ENCODE assay signal across 12 cellular contexts in the genomic region with DNA sequence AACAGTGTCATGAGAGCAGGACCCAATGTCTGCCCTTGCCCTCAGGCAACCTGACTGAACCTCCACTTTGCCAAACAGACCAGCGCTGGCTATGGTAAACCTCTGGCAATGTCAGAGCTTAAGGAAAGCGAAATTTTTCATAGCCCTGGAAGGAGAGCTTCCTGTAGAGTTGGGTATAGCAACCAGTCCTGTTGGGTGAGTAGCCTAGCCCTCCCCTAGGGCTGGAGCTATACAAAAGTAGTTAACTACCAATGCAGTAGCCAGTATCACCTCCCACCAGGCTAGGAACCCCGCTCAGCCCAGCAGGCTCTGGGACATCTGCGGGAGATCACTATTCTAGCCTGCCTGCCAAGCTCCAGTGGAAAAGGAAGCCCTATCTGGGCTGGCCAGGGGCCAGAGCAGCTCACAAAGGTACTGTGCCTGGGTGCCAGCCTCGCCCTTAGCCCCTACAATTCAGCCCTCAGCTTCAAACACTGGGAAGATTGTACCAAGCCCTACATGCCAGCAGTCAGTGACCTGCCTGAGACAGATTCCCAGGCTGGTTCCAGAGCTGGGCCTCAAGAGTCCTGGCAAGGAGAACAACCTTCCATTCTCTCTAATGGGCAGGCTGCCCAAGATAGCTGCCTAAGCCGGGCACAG. TPM values are rescaled to one million over a fixed set of nuclear protein-coding genes. Genes with fewer than 3 reads are reported as not detected.
DNase-seq lines count a peak whose midpoint lies in the region; ATAC-seq, FAIRE-seq and TF ChIP-seq lines count a peak whose summit lies in the region.
"Had no signal": no experiment of that assay in that cellular context is flagged by ENCODE, and none has a peak within 500 bp of the region (broad histone marks: within the 10 kb centered on the region; RNA-seq: fewer than 3 reads in every experiment).

No MANE protein-coding gene starts in this region.

- peaks cover 13% of the 10 kb centered on the region for H3K4me1 ChIP-seq in HepG2 (ENCODE audit: insufficient read depth, low read length)
- no peaks in the 10 kb centered on the region for H3K4me1 ChIP-seq in right lobe of liver
- H3K4me1 ChIP-seq in mucosa of rectum (ENCODE audit: control insufficient read depth in 2 of 2, insufficient read depth in 2 of 2, low read length in 2 of 2), result peaks cover 16 to 42% of the 10 kb centered on the region in 2 donors

- no peak for TF ChIP-seq RAD21 in HepG2 (CRISPR knock-in tag; IDR thresholded peaks at IDR 0.05)

- no peak overlapping the region for H2AFZ ChIP-seq in HepG2 (ENCODE audit: low read length)

- H3K4me3 ChIP-seq in HepG2 (replicated peaks in 1 of 3; ENCODE audit: insufficient read depth in 1 of 3, low read depth in 2 of 3, low read length in 3 of 3) (no peak overlapping the region), right lobe of liver (no peak overlapping the region), mucosa of rectum (ENCODE audit: low read length in 2 of 2) (no peak overlapping the region)
- H3K4me3 ChIP-seq: ovary, SJSA1 had no signal

- CTCF ChIA-PET in HepG2 (lab: Yijun Ruan, JAX; ENCODE audit: low intra/inter-chr PET ratio, low total read pairs), result no interaction called here

- peaks cover 0 to 23% of the 10 kb centered on the region in 2 experiments; a peak in 3 of 5 replicates for H3K27me3 ChIP-seq in HepG2 (ENCODE audit: control insufficient read depth in 1 of 2, insufficient read depth in 2 of 2, low read length in 2 of 2)
- H3K27me3 ChIP-seq in right lobe of liver, result no peaks in the 10 kb centered on the region
- no peaks in the 10 kb centered on the region for H3K27me3 ChIP-seq in mucosa of rectum (ENCODE audit: control insufficient read depth in 2 of 2, insufficient read depth in 2 of 2, low read length in 2 of 2)
- H3K27me3 ChIP-seq: ovary had no signal

- no peaks in the 10 kb centered on the region for H4K20me1 ChIP-seq in HepG2 (ENCODE audit: insufficient read depth, low read length)

- no peaks in the 10 kb centered on the region for H3K36me3 ChIP-seq in HepG2 (replicated peaks in 1 of 2; ENCODE audit: control insufficient read depth in 1 of 2, insufficient read depth in 2 of 2, low read length in 2 of 2)
- no peaks in the 10 kb centered on the region for H3K36me3 ChIP-seq in right lobe of liver
- no peaks in the 10 kb centered on the region for H3K36me3 ChIP-seq in mucosa of rectum (ENCODE audit: control insufficient read depth in 2 of 2, insufficient read depth in 2 of 2, low read length in 2 of 2)
- H3K36me3 ChIP-seq: ovary, SJSA1 had no signal

- intact Hi-C loops in HepG2 (cut with micrococcal nuclease; ENCODE audit: unreplicated experiment) (no loop called here), right lobe of liver (cut with DNase I) (no loop called here)

- BruUV-seq in HepG2 (replicated peaks; lab: Mats Ljungman, UMichigan), result no TSS peak

- DNase-seq in HepG2 (ENCODE audit: low spot score) (no peak), right lobe of liver (no peak), epithelial cell of prostate (ENCODE audit: low read depth, low spot score) (no peak)

- H3K79me2 ChIP-seq in HepG2 (ENCODE audit: insufficient read depth, low read length), result no peaks in the 10 kb centered on the region

- no peak overlapping the region for H3K9ac ChIP-seq in HepG2 (ENCODE audit: insufficient read depth, low read depth, low read length)
- H3K9ac ChIP-seq in mucosa of rectum (ENCODE audit: low read depth in 1 of 2, low read length in 2 of 2), result no peak overlapping the region

- TF ChIP-seq CTCF in HepG2 (CRISPR knock-in tag; IDR thresholded peaks at IDR 0.05) (no peak), right lobe of liver (IDR thresholded peaks at IDR 0.05) (no peak)

- POLR2A ChIA-PET in HepG2 (lab: Yijun Ruan, JAX), result interaction anchor here (1.2 kb wide), 1 partner anchor 8 kb away, joined by 4 read pairs; the partner anchor contains the start of genes DNTTIP1 and WFDC3

- TF ChIP-seq EP300 in HepG2 (IDR thresholded peaks at IDR 0.05; ENCODE audit: low read depth in 2 of 2, low read length in 2 of 2), result no peak
- no peak for TF ChIP-seq EP300 in HepG2 (CRISPR knock-in tag; IDR thresholded peaks at IDR 0.05; ENCODE audit: borderline replicate concordance)

- 11% methylated on average over 6 of the region's 6 CpGs for WGBS in HepG2 (ENCODE audit: low lambda C conversion rate)
- 80% methylated on average over 2 of the region's 6 CpGs for WGBS in right lobe of liver (ENCODE audit: insufficient coverage, low coverage, low lambda C conversion rate, missing lambda C conversion rate)

- H3K27ac ChIP-seq in HepG2 (ENCODE audit: extremely low read length, insufficient read depth, low read length), result no peak overlapping the region
- no peak overlapping the region for H3K27ac ChIP-seq in right lobe of liver
- H3K27ac ChIP-seq in epithelial cell of prostate, result peak overlapping the region; percentile 37
- peak overlapping the region; percentile 43 to 69 for H3K27ac ChIP-seq in mucosa of rectum (ENCODE audit: low read depth in 2 of 2, low read length in 2 of 2)
- H3K27ac ChIP-seq: ovary, SJSA1 had no signal

- no peak overlapping the region for H3K4me2 ChIP-seq in HepG2 (ENCODE audit: low read depth, low read length)

- ATAC-seq in HepG2, result peak; percentile 36; the same call in 2 of the 3 replicates
- no peak for ATAC-seq in right lobe of liver
- ATAC-seq in HG03439 (IDR thresholded peaks at IDR 0.05; ENCODE audit: unreplicated experiment), result no peak
- no peak for ATAC-seq in HG03039 (IDR thresholded peaks at IDR 0.05; ENCODE audit: unreplicated experiment)
- ATAC-seq in GM18511 (IDR thresholded peaks at IDR 0.05; ENCODE audit: unreplicated experiment), result no peak
- no peak for ATAC-seq in GM18868 (IDR thresholded peaks at IDR 0.05; ENCODE audit: unreplicated experiment)

- no peak for TF ChIP-seq POLR2A in HepG2 (IDR thresholded peaks at IDR 0.05; ENCODE audit: insufficient read depth in 1 of 2, low read depth in 2 of 2, low read length in 2 of 2)
- TF ChIP-seq POLR2A in right lobe of liver (IDR thresholded peaks at IDR 0.05), result no peak

- no peak for FAIRE-seq in HepG2 (lab: Jason Lieb, UNC)
- FAIRE-seq: GM18507 had no signal

- in situ Hi-C loops in HepG2 (cut with HindIII; ENCODE audit: extremely low pct_ligation_motif_present, low pct_unique_long_range_greater_than_20kb), result loop anchor here (25.0 kb wide), 1 partner anchor 579 kb away; no protein-coding TSS in a partner anchor

- H3K9me3 ChIP-seq in HepG2 (ENCODE audit: low read length) (no peaks in the 10 kb centered on the region), right lobe of liver (no peaks in the 10 kb centered on the region), mucosa of rectum (ENCODE audit: control insufficient read depth in 2 of 2, low read length in 2 of 2) (no peaks in the 10 kb centered on the region)
- H3K9me3 ChIP-seq: ovary, SJSA1 had no signal

RNA-seq across cellular contexts. Expression of gene WFDC3, which starts 7.9 kb away (rescaled TPM):
- total RNA-seq in HepG2 (2016; rRNA removed; fragmentation: Illumina TruSeq; extraction: Trizol) (0.40 and 0.58 TPM in 2 replicates), right lobe of liver (under 1 TPM in 2 of 6 experiments, not detected in 4; 0.49 to 0.73 TPM)
- total RNA-seq in HepG2 (2016; cell fraction: cytosol; rRNA removed; fragmentation: Illumina TruSeq; extraction: Trizol; ENCODE audit: low read depth), result not detected in 2 replicates
- total RNA-seq in HepG2 (2016; cell fraction: insoluble cytoplasmic fraction; rRNA removed; fragmentation: Illumina TruSeq; extraction: Trizol), result not detected in 2 replicates
- total RNA-seq in HepG2 (2016; cell fraction: membrane; rRNA removed; fragmentation: Illumina TruSeq; extraction: Trizol), result not detected in 2 replicates
- not detected in 2 replicates for total RNA-seq in HepG2 (2016; cell fraction: nucleus; rRNA removed; fragmentation: Illumina TruSeq; extraction: Trizol)
- polyA plus RNA-seq in HepG2 (2011; rRNA removed), result 0.33 TPM in 1 of 2 replicates, not detected in the other
- polyA plus RNA-seq in HepG2 (2011; cell fraction: cytosol; rRNA removed), result 0.28 and 0.32 TPM in 2 replicates
- not detected in 2 replicates for polyA plus RNA-seq in HepG2 (2011; cell fraction: nucleus; rRNA removed)
- not detected in 2 replicates for polyA plus RNA-seq in HepG2 (2012)
- polyA plus RNA-seq in HepG2 (2016; cell fraction: cytosol; fragmentation: Illumina TruSeq; extraction: Trizol; ENCODE audit: low read depth), result 0.69 TPM in 1 of 2 replicates, not detected in the other
- polyA plus RNA-seq in HepG2 (2016; cell fraction: insoluble cytoplasmic fraction; fragmentation: Illumina TruSeq; extraction: Trizol; ENCODE audit: low read depth), result 0.67 TPM in 1 of 2 replicates, not detected in the other
- 0.76 TPM in 1 of 2 replicates, not detected in the other for polyA plus RNA-seq in HepG2 (2016; cell fraction: membrane; fragmentation: Illumina TruSeq; extraction: Trizol; ENCODE audit: low read depth)
- not detected in 2 replicates for polyA plus RNA-seq in HepG2 (2016; cell fraction: nucleus; fragmentation: Illumina TruSeq; extraction: Trizol; ENCODE audit: insufficient read depth, low read depth)
- polyA minus RNA-seq in HepG2 (2011; rRNA and poly(A)+ RNA removed; ENCODE audit: low replicate concordance), result not detected in 2 replicates
- polyA minus RNA-seq in HepG2 (2011; cell fraction: cytosol; rRNA and poly(A)+ RNA removed), result not detected in 2 replicates
- polyA minus RNA-seq in HepG2 (2011; cell fraction: nucleus; rRNA and poly(A)+ RNA removed), result 1.0 TPM in 1 of 2 replicates, not detected in the other
- total RNA-seq: kidney epithelial cell, SJSA1 had no signal

RNA-seq across cellular contexts. Expression of gene DNTTIP1, which starts 8.0 kb away (rescaled TPM):
- total RNA-seq in HepG2 (2016; rRNA removed; fragmentation: Illumina TruSeq; extraction: Trizol) (23.2 and 40.1 TPM in 2 replicates), right lobe of liver (10 to 100 TPM in 3 of 6 experiments, 1 to 10 TPM in 3; 7.5 to 15.7 (median 11.3) TPM)
- 7.7 TPM in 2 replicates for total RNA-seq in HepG2 (2016; cell fraction: cytosol; rRNA removed; fragmentation: Illumina TruSeq; extraction: Trizol; ENCODE audit: low read depth)
- total RNA-seq in HepG2 (2016; cell fraction: insoluble cytoplasmic fraction; rRNA removed; fragmentation: Illumina TruSeq; extraction: Trizol), result 24.8 and 38.1 TPM in 2 replicates
- total RNA-seq in HepG2 (2016; cell fraction: membrane; rRNA removed; fragmentation: Illumina TruSeq; extraction: Trizol), result 16.6 and 17.9 TPM in 2 replicates
- 22.3 and 25.4 TPM in 2 replicates for total RNA-seq in HepG2 (2016; cell fraction: nucleus; rRNA removed; fragmentation: Illumina TruSeq; extraction: Trizol)
- 56.7 and 56.8 TPM in 2 replicates for polyA plus RNA-seq in HepG2 (2011; rRNA removed)
- polyA plus RNA-seq in HepG2 (2011; cell fraction: cytosol; rRNA removed), result 53.3 and 67.0 TPM in 2 replicates
- 32.3 and 33.3 TPM in 2 replicates for polyA plus RNA-seq in HepG2 (2011; cell fraction: nucleus; rRNA removed)
- 30.3 and 40.0 TPM in 2 replicates for polyA plus RNA-seq in HepG2 (2012)
- polyA plus RNA-seq in HepG2 (2016; cell fraction: cytosol; fragmentation: Illumina TruSeq; extraction: Trizol; ENCODE audit: low read depth), result 14.1 and 14.5 TPM in 2 replicates
- polyA plus RNA-seq in HepG2 (2016; cell fraction: insoluble cytoplasmic fraction; fragmentation: Illumina TruSeq; extraction: Trizol; ENCODE audit: low read depth), result 67.9 and 72.1 TPM in 2 replicates
- 21.7 and 24.7 TPM in 2 replicates for polyA plus RNA-seq in HepG2 (2016; cell fraction: membrane; fragmentation: Illumina TruSeq; extraction: Trizol; ENCODE audit: low read depth)
- polyA plus RNA-seq in HepG2 (2016; cell fraction: nucleus; fragmentation: Illumina TruSeq; extraction: Trizol; ENCODE audit: insufficient read depth, low read depth), result 53.7 and 62.4 TPM in 2 replicates
- 18.2 and 34.1 TPM in 2 replicates for polyA minus RNA-seq in HepG2 (2011; rRNA and poly(A)+ RNA removed; ENCODE audit: low replicate concordance)
- 20.2 and 22.0 TPM in 2 replicates for polyA minus RNA-seq in HepG2 (2011; cell fraction: cytosol; rRNA and poly(A)+ RNA removed)
- 11.3 and 22.8 TPM in 2 replicates for polyA minus RNA-seq in HepG2 (2011; cell fraction: nucleus; rRNA and poly(A)+ RNA removed)

RNA-seq across cellular contexts. Expression of gene UBE2C, which starts 28.7 kb away (rescaled TPM):
- total RNA-seq in HepG2 (2016; rRNA removed; fragmentation: Illumina TruSeq; extraction: Trizol), result 123 and 139 TPM in 2 replicates
- total RNA-seq in HepG2 (2016; cell fraction: cytosol; rRNA removed; fragmentation: Illumina TruSeq; extraction: Trizol; ENCODE audit: low read depth), result 108 and 125 TPM in 2 replicates
- 118 and 139 TPM in 2 replicates for total RNA-seq in HepG2 (2016; cell fraction: insoluble cytoplasmic fraction; rRNA removed; fragmentation: Illumina TruSeq; extraction: Trizol)
- 79.5 and 81.6 TPM in 2 replicates for total RNA-seq in HepG2 (2016; cell fraction: membrane; rRNA removed; fragmentation: Illumina TruSeq; extraction: Trizol)
- 34.2 and 41.5 TPM in 2 replicates for total RNA-seq in HepG2 (2016; cell fraction: nucleus; rRNA removed; fragmentation: Illumina TruSeq; extraction: Trizol)
- polyA plus RNA-seq in HepG2 (2011; rRNA removed), result 58.6 and 100 TPM in 2 replicates
- polyA plus RNA-seq in HepG2 (2011; cell fraction: cytosol; rRNA removed), result 63.8 and 96.2 TPM in 2 replicates
- polyA plus RNA-seq in HepG2 (2011; cell fraction: nucleus; rRNA removed), result 29.8 and 37.6 TPM in 2 replicates
- 47.4 and 65.0 TPM in 2 replicates for polyA plus RNA-seq in HepG2 (2012)
- 79.9 and 83.0 TPM in 2 replicates for polyA plus RNA-seq in HepG2 (2016; cell fraction: cytosol; fragmentation: Illumina TruSeq; extraction: Trizol; ENCODE audit: low read depth)
- 212 and 226 TPM in 2 replicates for polyA plus RNA-seq in HepG2 (2016; cell fraction: insoluble cytoplasmic fraction; fragmentation: Illumina TruSeq; extraction: Trizol; ENCODE audit: low read depth)
- 72.2 and 74.7 TPM in 2 replicates for polyA plus RNA-seq in HepG2 (2016; cell fraction: membrane; fragmentation: Illumina TruSeq; extraction: Trizol; ENCODE audit: low read depth)
- polyA plus RNA-seq in HepG2 (2016; cell fraction: nucleus; fragmentation: Illumina TruSeq; extraction: Trizol; ENCODE audit: insufficient read depth, low read depth), result 105 and 106 TPM in 2 replicates
- polyA minus RNA-seq in HepG2 (2011; rRNA and poly(A)+ RNA removed; ENCODE audit: low replicate concordance), result 49.8 and 263 TPM in 2 replicates
- 28.6 and 38.5 TPM in 2 replicates for polyA minus RNA-seq in HepG2 (2011; cell fraction: cytosol; rRNA and poly(A)+ RNA removed)
- polyA minus RNA-seq in HepG2 (2011; cell fraction: nucleus; rRNA and poly(A)+ RNA removed), result 13.6 and 17.3 TPM in 2 replicates
- total RNA-seq in right lobe of liver, result 1 to 10 TPM in 4 of 6 experiments, under 1 TPM in 1, not detected in 1; 0.66 to 5.8 (median 3.7) TPM

RNA-seq across cellular contexts. Expression of gene TNNC2, which starts 43.3 kb away (rescaled TPM):
- total RNA-seq in HepG2 (2016; rRNA removed; fragmentation: Illumina TruSeq; extraction: Trizol) (4.7 and 7.1 TPM in 2 replicates), right lobe of liver (1 to 10 TPM in 1 of 6 experiments, under 1 TPM in 2, not detected in 3; 0.37 to 3.5 (median 0.86) TPM)
- total RNA-seq in HepG2 (2016; cell fraction: cytosol; rRNA removed; fragmentation: Illumina TruSeq; extraction: Trizol; ENCODE audit: low read depth), result 1.9 TPM in 2 replicates
- 3.9 and 7.3 TPM in 2 replicates for total RNA-seq in HepG2 (2016; cell fraction: insoluble cytoplasmic fraction; rRNA removed; fragmentation: Illumina TruSeq; extraction: Trizol)
- 1.4 and 2.9 TPM in 2 replicates for total RNA-seq in HepG2 (2016; cell fraction: membrane; rRNA removed; fragmentation: Illumina TruSeq; extraction: Trizol)
- total RNA-seq in HepG2 (2016; cell fraction: nucleus; rRNA removed; fragmentation: Illumina TruSeq; extraction: Trizol), result 0.78 and 1.0 TPM in 2 replicates
- polyA plus RNA-seq in HepG2 (2011; rRNA removed), result 1.8 and 2.5 TPM in 2 replicates
- polyA plus RNA-seq in HepG2 (2011; cell fraction: cytosol; rRNA removed), result 4.6 and 5.7 TPM in 2 replicates
- 1.7 and 1.9 TPM in 2 replicates for polyA plus RNA-seq in HepG2 (2011; cell fraction: nucleus; rRNA removed)
- polyA plus RNA-seq in HepG2 (2012), result 2.2 and 3.6 TPM in 2 replicates
- 1.7 and 2.4 TPM in 2 replicates for polyA plus RNA-seq in HepG2 (2016; cell fraction: cytosol; fragmentation: Illumina TruSeq; extraction: Trizol; ENCODE audit: low read depth)
- 8.8 and 10.1 TPM in 2 replicates for polyA plus RNA-seq in HepG2 (2016; cell fraction: insoluble cytoplasmic fraction; fragmentation: Illumina TruSeq; extraction: Trizol; ENCODE audit: low read depth)
- polyA plus RNA-seq in HepG2 (2016; cell fraction: membrane; fragmentation: Illumina TruSeq; extraction: Trizol; ENCODE audit: low read depth), result 1.5 and 1.8 TPM in 2 replicates
- polyA plus RNA-seq in HepG2 (2016; cell fraction: nucleus; fragmentation: Illumina TruSeq; extraction: Trizol; ENCODE audit: insufficient read depth, low read depth), result 3.3 and 3.6 TPM in 2 replicates
- polyA minus RNA-seq in HepG2 (2011; rRNA and poly(A)+ RNA removed; ENCODE audit: low replicate concordance), result 1.7 and 2.9 TPM in 2 replicates
- polyA minus RNA-seq in HepG2 (2011; cell fraction: cytosol; rRNA and poly(A)+ RNA removed), result 1.3 TPM in 1 of 2 replicates, not detected in the other
- polyA minus RNA-seq in HepG2 (2011; cell fraction: nucleus; rRNA and poly(A)+ RNA removed), result 1.3 and 1.7 TPM in 2 replicates
- total RNA-seq: kidney epithelial cell, SJSA1 had no signal

RNA-seq across cellular contexts. Expression of gene SNX21, which starts 49.8 kb away (rescaled TPM):
- 9.3 and 12.8 TPM in 2 replicates for total RNA-seq in HepG2 (2016; rRNA removed; fragmentation: Illumina TruSeq; extraction: Trizol)
- total RNA-seq in HepG2 (2016; cell fraction: cytosol; rRNA removed; fragmentation: Illumina TruSeq; extraction: Trizol; ENCODE audit: low read depth), result 3.2 and 4.1 TPM in 2 replicates
- 8.3 and 13.1 TPM in 2 replicates for total RNA-seq in HepG2 (2016; cell fraction: insoluble cytoplasmic fraction; rRNA removed; fragmentation: Illumina TruSeq; extraction: Trizol)
- total RNA-seq in HepG2 (2016; cell fraction: membrane; rRNA removed; fragmentation: Illumina TruSeq; extraction: Trizol), result 8.2 and 11.5 TPM in 2 replicates
- total RNA-seq in HepG2 (2016; cell fraction: nucleus; rRNA removed; fragmentation: Illumina TruSeq; extraction: Trizol), result 8.8 and 9.6 TPM in 2 replicates
- polyA plus RNA-seq in HepG2 (2011; rRNA removed), result 7.7 and 9.3 TPM in 2 replicates
- 5.3 and 8.0 TPM in 2 replicates for polyA plus RNA-seq in HepG2 (2011; cell fraction: cytosol; rRNA removed)
- polyA plus RNA-seq in HepG2 (2011; cell fraction: nucleus; rRNA removed), result 19.8 and 23.5 TPM in 2 replicates
- polyA plus RNA-seq in HepG2 (2012), result 2.8 and 3.5 TPM in 2 replicates
- polyA plus RNA-seq in HepG2 (2016; cell fraction: cytosol; fragmentation: Illumina TruSeq; extraction: Trizol; ENCODE audit: low read depth), result 3.6 and 3.9 TPM in 2 replicates
- polyA plus RNA-seq in HepG2 (2016; cell fraction: insoluble cytoplasmic fraction; fragmentation: Illumina TruSeq; extraction: Trizol; ENCODE audit: low read depth), result 9.9 and 11.5 TPM in 2 replicates
- 7.4 and 8.6 TPM in 2 replicates for polyA plus RNA-seq in HepG2 (2016; cell fraction: membrane; fragmentation: Illumina TruSeq; extraction: Trizol; ENCODE audit: low read depth)
- 12.4 and 16.9 TPM in 2 replicates for polyA plus RNA-seq in HepG2 (2016; cell fraction: nucleus; fragmentation: Illumina TruSeq; extraction: Trizol; ENCODE audit: insufficient read depth, low read depth)
- 4.7 and 14.9 TPM in 2 replicates for polyA minus RNA-seq in HepG2 (2011; rRNA and poly(A)+ RNA removed; ENCODE audit: low replicate concordance)
- polyA minus RNA-seq in HepG2 (2011; cell fraction: cytosol; rRNA and poly(A)+ RNA removed), result 5.2 and 5.3 TPM in 2 replicates
- 13.4 and 17.7 TPM in 2 replicates for polyA minus RNA-seq in HepG2 (2011; cell fraction: nucleus; rRNA and poly(A)+ RNA removed)
- total RNA-seq in right lobe of liver, result 10 to 100 TPM in 2 of 6 experiments, 1 to 10 TPM in 4; 3.4 to 21.8 (median 6.8) TPM

Comparison
In these comparisons a context has a peak if more than half of its experiments do, and no peak if none do; other contexts are left out.
1. RNA of gene UBE2C, which starts 28.7 kb away (total RNA-seq): 34.2 to 139 TPM in HepG2; 0.66 to 5.8 TPM in right lobe of liver; every median in the first group is over 4 times any median in the second.
2. H3K27ac ChIP-seq: peak in epithelial cell of prostate (single experiment) and mucosa of rectum (2 of 2); none in HepG2 (single experiment) and right lobe of liver (0 of 3).